ENCODE assay signal across 14 cellular contexts in the genomic region with DNA sequence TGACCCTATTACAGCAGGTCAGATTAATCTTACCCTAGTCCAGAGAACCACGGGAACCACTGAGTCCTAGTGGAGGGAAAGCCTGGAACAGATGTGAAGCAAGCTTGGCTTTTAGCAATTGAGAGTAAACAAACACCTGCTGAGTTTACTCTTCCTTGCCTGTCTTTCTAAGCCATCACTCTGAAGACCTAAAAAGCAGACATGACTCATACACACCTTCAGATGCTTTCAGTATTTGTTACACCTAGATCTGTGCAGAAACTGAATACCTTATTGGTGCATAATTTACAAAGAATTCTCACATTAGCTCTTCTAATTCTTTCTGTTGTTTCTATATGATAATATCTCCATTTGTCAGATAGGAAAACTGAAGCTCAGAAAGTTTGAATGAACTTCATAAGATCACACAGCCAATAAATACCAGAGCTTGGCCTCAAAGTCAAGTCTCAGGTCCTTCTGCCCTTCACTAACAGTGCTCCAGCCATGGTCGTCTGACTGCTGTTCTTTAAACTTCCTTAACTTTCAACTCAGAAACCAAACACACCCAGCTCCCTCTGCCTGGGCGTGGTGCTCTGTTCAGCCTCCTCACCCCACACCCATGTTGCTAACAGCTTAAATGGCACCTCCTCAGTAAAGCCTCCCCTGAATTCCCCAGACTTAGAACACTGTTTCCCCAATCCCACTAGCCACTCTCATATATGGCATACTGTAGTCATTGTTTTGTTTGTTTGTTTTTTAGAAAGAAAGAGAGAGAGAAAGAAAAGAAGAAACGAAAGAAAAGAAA. TPM values are rescaled to one million over a fixed set of nuclear protein-coding genes. Genes with fewer than 3 reads are reported as not detected.
A peak's percentile ranks its signal among the peaks of the same experiment; 100 is the strongest.
DNase-seq lines count a peak whose midpoint lies in the region; ATAC-seq, FAIRE-seq and TF ChIP-seq lines count a peak whose summit lies in the region.
"Had no signal": no experiment of that assay in that cellular context is flagged by ENCODE, and none has a peak within 500 bp of the region (broad histone marks: within the 10 kb centered on the region; RNA-seq: fewer than 3 reads in every experiment).

No MANE protein-coding gene starts in this region.

- CTCF ChIA-PET in activated naive CD4-positive, alpha-beta T cell treated with anti-CD3 and anti-CD28 coated beads for 36 hours (lab: Charles Lee), result interaction anchor here (0.9 to 9.8 kb wide), 5 partner anchors 11 to 719 kb away, joined by 3 to 145 read pairs (median 4); no protein-coding TSS in a partner anchor
- CTCF ChIA-PET in GM12878 (lab: Yijun Ruan, JAX), result interaction anchor here (1.2 to 6.6 kb wide), 2 partner anchors 11 to 46 kb away, joined by 3 to 97 read pairs; no protein-coding TSS in a partner anchor

- H2AFZ ChIP-seq in GM12878 (ENCODE audit: control insufficient read depth, low read depth, low read length), result no peak overlapping the region

- H3K9me3 Mint-ChIP-seq in activated naive CD4-positive, alpha-beta T cell treated with anti-CD3 and anti-CD28 coated beads for 36 hours, result no peaks in the 10 kb centered on the region
- H3K9me3 Mint-ChIP-seq in T-helper 1 cell treated with Interleukin-12 subunit alpha and Interleukin-12 subunit beta and Interleukin-4 antibody, amounts not matched to agents 30 μg/mL and 1 μg/mL, for 36 hours, result no peaks in the 10 kb centered on the region
- no peaks in the 10 kb centered on the region for H3K9me3 Mint-ChIP-seq in stimulated activated naive CD8-positive, alpha-beta T cell treated with anti-CD3 and anti-CD28 coated beads, Interleukin-15, Interleukin-2, amounts not matched to agents 100 ng/mL and 50 ng/mL, for 24 hours

- TF ChIP-seq RAD21 in GM12878 (IDR thresholded peaks at IDR 0.05; ENCODE audit: insufficient read depth, low read depth, low read length), result no peak

- SMC1A ChIA-PET in GM12878 (lab: Charles Lee; ENCODE audit: uncharacterized antibody, unreplicated experiment), result interaction anchor here (1.2 kb wide), 1 partner anchor 12 kb away, joined by 4 read pairs; no protein-coding TSS in a partner anchor

- no peak for TF ChIP-seq EP300 in GM12878 (IDR thresholded peaks at IDR 0.05; ENCODE audit: borderline replicate concordance in 1 of 2, control insufficient read depth in 1 of 2, low read depth in 2 of 2, low read length in 2 of 2)

- TF ChIP-seq POLR2A in GM12878 (IDR thresholded peaks at IDR 0.05; ENCODE audit: low read depth, low read length), result no peak

- ATAC-seq in GM12878, result peak; percentile 41; the same call in 2 of the 3 replicates
- ATAC-seq in HG02588 (IDR thresholded peaks at IDR 0.05; ENCODE audit: unreplicated experiment), result no peak
- ATAC-seq: left ventricle myocardium superior had no signal

- no peaks in the 10 kb centered on the region for H3K4me1 ChIP-seq in GM12878 (ENCODE audit: control insufficient read depth, insufficient read depth, low read length)

- no peak overlapping the region for H3K4me2 ChIP-seq in GM12878 (ENCODE audit: control insufficient read depth, insufficient read depth)

- peak; percentile 40 for DNase-seq in activated naive CD4-positive, alpha-beta T cell treated with anti-CD3 and anti-CD28 coated beads for 36 hours
- DNase-seq in activated naive CD4-positive, alpha-beta T cell treated with anti-CD3 and anti-CD28 coated beads, Interleukin-2, amount 50 U/mL, for 16 hours, result no peak
- DNase-seq in GM12878 (ENCODE audit: low read depth, low spot score), result no peak
- DNase-seq in AG08396 (ENCODE audit: low spot score), result no peak
- DNase-seq in SKM-1 (lab: John Stamatoyannopoulos, UW; ENCODE audit: unreplicated experiment), result no peak
- DNase-seq: activated CD4-positive, alpha-beta T cell treated with anti-CD3 and anti-CD28 coated beads, Interleukin-2, amount 50 U/mL, for 1 hour; heart left ventricle; left ventricle myocardium superior; SIG-M5 had no signal

- H3K27ac Mint-ChIP-seq in activated naive CD4-positive, alpha-beta T cell treated with anti-CD3 and anti-CD28 coated beads for 36 hours, result peak overlapping the region; percentile 84
- H3K27ac Mint-ChIP-seq in T-helper 1 cell treated with Interleukin-12 subunit alpha and Interleukin-12 subunit beta and Interleukin-4 antibody, amounts not matched to agents 30 μg/mL and 1 μg/mL, for 36 hours, result peak overlapping the region; percentile 87
- H3K27ac Mint-ChIP-seq in stimulated activated naive CD8-positive, alpha-beta T cell treated with anti-CD3 and anti-CD28 coated beads, Interleukin-15, Interleukin-2, amounts not matched to agents 100 ng/mL and 50 ng/mL, for 24 hours, result peak overlapping the region; percentile 10

- intact Hi-C loops in activated naive CD4-positive, alpha-beta T cell treated with anti-CD3 and anti-CD28 coated beads for 36 hours (cut with micrococcal nuclease), result no loop called here
- intact Hi-C loops in GM12878 (cut with micrococcal nuclease; ENCODE audit: unreplicated experiment), result no loop called here

- 22% methylated on average over 4 of the region's 4 CpGs for WGBS in GM12878 (ENCODE audit: insufficient coverage, insufficient replicate concordance, low lambda C conversion rate, missing lambda C conversion rate)

- TF ChIP-seq CTCF in GM12878 (IDR thresholded peaks at IDR 0.05 in 2 of 3, conservative IDR thresholded peaks at IDR 0.05 in 1 of 3; ENCODE audit: control insufficient read depth in 2 of 3, extremely low read depth in 1 of 3, insufficient read depth in 1 of 3, low read depth in 3 of 3, low read length in 3 of 3), result no peak

- in situ Hi-C loops in GM12878 (cut with MboI), result no loop called here

- H3K27me3 ChIP-seq in GM12878 (replicated peaks in 1 of 2; ENCODE audit: control insufficient read depth in 2 of 2, insufficient read depth in 2 of 2, low read length in 1 of 2), result no peaks in the 10 kb centered on the region
- H3K27me3 ChIP-seq: heart left ventricle had no signal

- BruUV-seq in GM12878 (replicated peaks; lab: Mats Ljungman, UMichigan), result no TSS peak

- H3K36me3 ChIP-seq in GM12878 (ENCODE audit: control insufficient read depth in 2 of 2, insufficient read depth in 2 of 2, low read length in 1 of 2), result no peaks in the 10 kb centered on the region
- H3K36me3 ChIP-seq: heart left ventricle had no signal

- no peaks in the 10 kb centered on the region for H3K9me3 ChIP-seq in GM12878 (replicated peaks; ENCODE audit: control insufficient read depth, insufficient read depth, low read length)
- H3K9me3 ChIP-seq: heart left ventricle had no signal

- no peaks in the 10 kb centered on the region for H3K27me3 Mint-ChIP-seq in activated naive CD4-positive, alpha-beta T cell treated with anti-CD3 and anti-CD28 coated beads for 36 hours (ENCODE audit: low read depth)
- peaks cover 5% of the 10 kb centered on the region for H3K27me3 Mint-ChIP-seq in T-helper 1 cell treated with Interleukin-12 subunit alpha and Interleukin-12 subunit beta and Interleukin-4 antibody, amounts not matched to agents 30 μg/mL and 1 μg/mL, for 36 hours (ENCODE audit: low read depth)
- no peaks in the 10 kb centered on the region for H3K27me3 Mint-ChIP-seq in stimulated activated naive CD8-positive, alpha-beta T cell treated with anti-CD3 and anti-CD28 coated beads, Interleukin-15, Interleukin-2, amounts not matched to agents 100 ng/mL and 50 ng/mL, for 24 hours

- H3K4me3 ChIP-seq in GM12878, result no peak overlapping the region
- H3K4me3 ChIP-seq: heart left ventricle had no signal

- no peak for FAIRE-seq in GM12878 (lab: Jason Lieb, UNC)

- no peaks in the 10 kb centered on the region for H4K20me1 ChIP-seq in GM12878 (ENCODE audit: control insufficient read depth, insufficient read depth)

- peaks cover 24% of the 10 kb centered on the region for H3K4me1 Mint-ChIP-seq in activated naive CD4-positive, alpha-beta T cell treated with anti-CD3 and anti-CD28 coated beads for 36 hours (ENCODE audit: low read depth)
- peaks cover 11% of the 10 kb centered on the region for H3K4me1 Mint-ChIP-seq in T-helper 1 cell treated with Interleukin-12 subunit alpha and Interleukin-12 subunit beta and Interleukin-4 antibody, amounts not matched to agents 30 μg/mL and 1 μg/mL, for 36 hours (ENCODE audit: low read depth)
- H3K4me1 Mint-ChIP-seq in stimulated activated naive CD8-positive, alpha-beta T cell treated with anti-CD3 and anti-CD28 coated beads, Interleukin-15, Interleukin-2, amounts not matched to agents 100 ng/mL and 50 ng/mL, for 24 hours (ENCODE audit: low read depth), result peaks cover 15% of the 10 kb centered on the region

- RAD21 ChIA-PET in GM12878 (lab: Charles Lee; ENCODE audit: unreplicated experiment), result interaction anchor here (0.7 kb wide), 1 partner anchor 8 kb away, joined by 3 read pairs; no protein-coding TSS in a partner anchor

- no peak overlapping the region for H3K9ac ChIP-seq in GM12878 (ENCODE audit: control insufficient read depth, insufficient read depth, low read length)

- H3K27ac ChIP-seq in GM12878 (ENCODE audit: control insufficient read depth, insufficient read depth), result no peak overlapping the region

- no peaks in the 10 kb centered on the region for H3K36me3 Mint-ChIP-seq in activated naive CD4-positive, alpha-beta T cell treated with anti-CD3 and anti-CD28 coated beads for 36 hours (ENCODE audit: low read depth)
- no peaks in the 10 kb centered on the region for H3K36me3 Mint-ChIP-seq in T-helper 1 cell treated with Interleukin-12 subunit alpha and Interleukin-12 subunit beta and Interleukin-4 antibody, amounts not matched to agents 30 μg/mL and 1 μg/mL, for 36 hours (ENCODE audit: low read depth)
- no peaks in the 10 kb centered on the region for H3K36me3 Mint-ChIP-seq in stimulated activated naive CD8-positive, alpha-beta T cell treated with anti-CD3 and anti-CD28 coated beads, Interleukin-15, Interleukin-2, amounts not matched to agents 100 ng/mL and 50 ng/mL, for 24 hours (ENCODE audit: low read depth)

- POLR2A ChIA-PET in GM12878 (lab: Charles Lee), result interaction anchor here (0.6 to 0.7 kb wide), 2 partner anchors 8 to 280 kb away, joined by 3 read pairs; no protein-coding TSS in a partner anchor

- peak overlapping the region; percentile 20 for H3K4me3 Mint-ChIP-seq in activated naive CD4-positive, alpha-beta T cell treated with anti-CD3 and anti-CD28 coated beads for 36 hours
- H3K4me3 Mint-ChIP-seq in T-helper 1 cell treated with Interleukin-12 subunit alpha and Interleukin-12 subunit beta and Interleukin-4 antibody, amounts not matched to agents 30 μg/mL and 1 μg/mL, for 36 hours, result peak overlapping the region; percentile 74
- no peak overlapping the region for H3K4me3 Mint-ChIP-seq in stimulated activated naive CD8-positive, alpha-beta T cell treated with anti-CD3 and anti-CD28 coated beads, Interleukin-15, Interleukin-2, amounts not matched to agents 100 ng/mL and 50 ng/mL, for 24 hours

- no peaks in the 10 kb centered on the region for H3K79me2 ChIP-seq in GM12878 (ENCODE audit: control insufficient read depth, insufficient read depth, low read length)

RNA-seq across cellular contexts. Expression of a gene that starts 8.6 kb away (rescaled TPM):
- 10 to 100 TPM in 1 of 2 experiments, 1 to 10 TPM in 1; 8.0 to 11.2 TPM for total RNA-seq in activated naive CD4-positive, alpha-beta T cell treated with anti-CD3 and anti-CD28 coated beads for 36 hours
- 7.9 and 10.2 TPM in 2 replicates for total RNA-seq in GM12878 (2013; cell fraction: nucleolus; rRNA removed)
- 0.76 and 1.6 TPM in 2 replicates for total RNA-seq in GM12878 (2014; rRNA removed)
- 1.2 and 1.7 TPM in 2 replicates for total RNA-seq in GM12878 (2014; rRNA removed; fragmentation: Illumina TruSeq; extraction: Trizol)
- total RNA-seq in GM12878 (2021), result 5.2 and 5.3 TPM in 2 replicates
- polyA plus RNA-seq in GM12878 (2011; ENCODE audit: low read depth), result 4.5 TPM
- polyA plus RNA-seq in GM12878 (2011; rRNA removed), result 0.27 and 0.90 TPM in 2 replicates
- 0.24 and 0.43 TPM in 2 replicates for polyA plus RNA-seq in GM12878 (2011; cell fraction: cytosol; rRNA removed)
- polyA plus RNA-seq in GM12878 (2011; cell fraction: nucleus; rRNA removed), result 4.7 and 5.7 TPM in 2 replicates
- polyA plus RNA-seq in GM12878 (2012), result 7.2 and 8.0 TPM in 2 replicates
- 3.9 and 4.2 TPM in 2 replicates for polyA plus RNA-seq in GM12878 (2014; fragmentation: Illumina TruSeq; extraction: Trizol)
- polyA plus RNA-seq in GM12878 (2014; fragmentation: Nextera tagmentation; extraction: Ambion mirVana), result under 1 TPM; 0.11 to 0.37 TPM
- 4.7 and 5.6 TPM in 2 replicates for polyA plus RNA-seq in GM12878 (2014; rRNA removed)
- polyA plus RNA-seq in GM12878 (2016; fragmentation: Nextera tagmentation; extraction: Ambion mirVana), result under 1 TPM; 0.50 to 0.86 TPM
- polyA minus RNA-seq in GM12878 (2011; rRNA and poly(A)+ RNA removed), result 0.15 and 0.52 TPM in 2 replicates
- not detected in 2 replicates for polyA minus RNA-seq in GM12878 (2011; cell fraction: cytosol; rRNA and poly(A)+ RNA removed)
- 0.60 and 1.2 TPM in 2 replicates for polyA minus RNA-seq in GM12878 (2011; cell fraction: nucleus; rRNA and poly(A)+ RNA removed)

RNA-seq across cellular contexts. Expression of a gene that starts 15.3 kb away (rescaled TPM):
- not detected for total RNA-seq in activated naive CD4-positive, alpha-beta T cell treated with anti-CD3 and anti-CD28 coated beads for 36 hours
- total RNA-seq in GM12878 (2013; cell fraction: nucleolus; rRNA removed), result not detected in 2 replicates
- total RNA-seq in GM12878 (2014; rRNA removed) (not detected in 2 replicates), GM12878 (2014; rRNA removed; fragmentation: Illumina TruSeq; extraction: Trizol) (not detected in 2 replicates), GM12878 (2021) (not detected in 2 replicates)
- polyA plus RNA-seq in GM12878 (2011; ENCODE audit: low read depth), result not detected
- polyA plus RNA-seq in GM12878 (2011; rRNA removed) (not detected in 2 replicates), GM12878 (2014; fragmentation: Illumina TruSeq; extraction: Trizol) (0.30 TPM in 1 of 2 replicates, not detected in the other), GM12878 (2014; fragmentation: Nextera tagmentation; extraction: Ambion mirVana) (not detected), GM12878 (2014; rRNA removed) (not detected in 2 replicates), GM12878 (2016; fragmentation: Nextera tagmentation; extraction: Ambion mirVana) (not detected)
- polyA plus RNA-seq in GM12878 (2011; cell fraction: cytosol; rRNA removed), result not detected in 2 replicates
- polyA plus RNA-seq in GM12878 (2011; cell fraction: nucleus; rRNA removed), result not detected in 2 replicates
- polyA plus RNA-seq in GM12878 (2012), result 0.11 and 0.20 TPM in 2 replicates
- not detected in 2 replicates for polyA minus RNA-seq in GM12878 (2011; rRNA and poly(A)+ RNA removed)
- polyA minus RNA-seq in GM12878 (2011; cell fraction: cytosol; rRNA and poly(A)+ RNA removed), result not detected in 2 replicates
- polyA minus RNA-seq in GM12878 (2011; cell fraction: nucleus; rRNA and poly(A)+ RNA removed), result not detected in 2 replicates
- total RNA-seq: G401, NCI-H460 had no signal

RNA-seq across cellular contexts. Expression of a gene that starts 39.3 kb away (rescaled TPM):
- not detected for total RNA-seq in activated naive CD4-positive, alpha-beta T cell treated with anti-CD3 and anti-CD28 coated beads for 36 hours
- total RNA-seq in GM12878 (2013; cell fraction: nucleolus; rRNA removed), result not detected in 2 replicates
- total RNA-seq in GM12878 (2014; rRNA removed), result not detected in 2 replicates
- not detected in 2 replicates for total RNA-seq in GM12878 (2014; rRNA removed; fragmentation: Illumina TruSeq; extraction: Trizol)
- not detected in 2 replicates for total RNA-seq in GM12878 (2021)
- polyA plus RNA-seq in GM12878 (2011; ENCODE audit: low read depth), result 0.85 TPM
- not detected in 2 replicates for polyA plus RNA-seq in GM12878 (2011; rRNA removed)
- polyA plus RNA-seq in GM12878 (2011; cell fraction: cytosol; rRNA removed), result not detected in 2 replicates
- polyA plus RNA-seq in GM12878 (2011; cell fraction: nucleus; rRNA removed), result not detected in 2 replicates
- 0.98 and 1.1 TPM in 2 replicates for polyA plus RNA-seq in GM12878 (2012)
- not detected in 2 replicates for polyA plus RNA-seq in GM12878 (2014; fragmentation: Illumina TruSeq; extraction: Trizol)
- polyA plus RNA-seq in GM12878 (2014; fragmentation: Nextera tagmentation; extraction: Ambion mirVana), result not detected
- polyA plus RNA-seq in GM12878 (2014; rRNA removed), result not detected in 2 replicates
- not detected for polyA plus RNA-seq in GM12878 (2016; fragmentation: Nextera tagmentation; extraction: Ambion mirVana)
- not detected in 2 replicates for polyA minus RNA-seq in GM12878 (2011; rRNA and poly(A)+ RNA removed)
- polyA minus RNA-seq in GM12878 (2011; cell fraction: cytosol; rRNA and poly(A)+ RNA removed), result not detected in 2 replicates
- not detected in 2 replicates for polyA minus RNA-seq in GM12878 (2011; cell fraction: nucleus; rRNA and poly(A)+ RNA removed)
- total RNA-seq: G401, left ventricle myocardium superior, NCI-H460 had no signal

RNA-seq across cellular contexts. Expression of a gene that starts 56.7 kb away (rescaled TPM):
- total RNA-seq in activated naive CD4-positive, alpha-beta T cell treated with anti-CD3 and anti-CD28 coated beads for 36 hours, result not detected
- not detected in 2 replicates for total RNA-seq in GM12878 (2013; cell fraction: nucleolus; rRNA removed)
- total RNA-seq in GM12878 (2014; rRNA removed) (not detected in 2 replicates), GM12878 (2014; rRNA removed; fragmentation: Illumina TruSeq; extraction: Trizol) (not detected in 2 replicates), GM12878 (2021) (not detected in 2 replicates)
- not detected for polyA plus RNA-seq in GM12878 (2011; ENCODE audit: low read depth)
- polyA plus RNA-seq in GM12878 (2011; rRNA removed) (not detected in 2 replicates), GM12878 (2014; fragmentation: Illumina TruSeq; extraction: Trizol) (not detected in 2 replicates), GM12878 (2014; fragmentation: Nextera tagmentation; extraction: Ambion mirVana) (not detected), GM12878 (2014; rRNA removed) (not detected in 2 replicates), GM12878 (2016; fragmentation: Nextera tagmentation; extraction: Ambion mirVana) (not detected)
- not detected in 2 replicates for polyA plus RNA-seq in GM12878 (2011; cell fraction: cytosol; rRNA removed)
- polyA plus RNA-seq in GM12878 (2011; cell fraction: nucleus; rRNA removed), result not detected in 2 replicates
- not detected in 2 replicates for polyA plus RNA-seq in GM12878 (2012)
- polyA minus RNA-seq in GM12878 (2011; rRNA and poly(A)+ RNA removed), result not detected in 2 replicates
- not detected in 2 replicates for polyA minus RNA-seq in GM12878 (2011; cell fraction: cytosol; rRNA and poly(A)+ RNA removed)
- not detected in 2 replicates for polyA minus RNA-seq in GM12878 (2011; cell fraction: nucleus; rRNA and poly(A)+ RNA removed)
- total RNA-seq: G401, heart left ventricle, left ventricle myocardium superior, NCI-H460 had no signal
- polyA plus RNA-seq: heart left ventricle had no signal

Comparison
In these comparisons a context has a peak if more than half of its experiments do, and no peak if none do; other contexts are left out.
1. H3K27ac Mint-ChIP-seq: peak in every context shown above with its lines; median percentile 87 in T-helper 1 cell treated with Interleukin-12 subunit alpha and Interleukin-12 subunit beta and Interleukin-4 antibody, amounts not matched to agents 30 μg/mL and 1 μg/mL, for 36 hours; 84 in activated naive CD4-positive, alpha-beta T cell treated with anti-CD3 and anti-CD28 coated beads for 36 hours; 10 in stimulated activated naive CD8-positive, alpha-beta T cell treated with anti-CD3 and anti-CD28 coated beads, Interleukin-15, Interleukin-2, amounts not matched to agents 100 ng/mL and 50 ng/mL, for 24 hours.